Comparison of ENCODE assay signal across 8 cellular contexts in the genomic region with DNA sequence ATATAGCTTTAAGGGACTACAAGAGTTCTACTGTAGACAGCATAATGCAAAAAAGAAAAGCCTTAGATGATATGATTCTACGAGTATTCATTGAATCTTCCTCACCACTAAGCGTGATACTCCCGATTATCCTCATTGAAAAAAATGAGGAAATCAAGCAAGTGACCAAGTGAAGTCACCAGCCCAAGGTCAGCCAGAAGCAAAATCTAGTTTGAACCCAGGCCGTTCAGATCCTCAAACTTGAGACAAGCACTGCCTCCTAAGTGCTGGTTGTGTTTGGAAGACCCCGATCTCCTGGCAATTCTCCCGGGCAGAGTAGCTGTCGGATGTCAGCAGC. TPM values are rescaled to one million over a fixed set of nuclear protein-coding genes. Genes with fewer than 3 reads are reported as not detected.
DNase-seq lines count a peak whose midpoint lies in the region; ATAC-seq lines count a peak whose summit lies in the region.

No MANE protein-coding gene starts in this region.

- peak overlapping the region; percentile 92 for H3K4me3 Mint-ChIP-seq in T-helper 1 cell treated with Interleukin-12 subunit alpha and Interleukin-12 subunit beta and Interleukin-4 antibody, amounts not matched to agents 30 μg/mL and 1 μg/mL, for 36 hours
- H3K4me3 Mint-ChIP-seq in activated naive CD8-positive, alpha-beta T cell treated with anti-CD3 and anti-CD28 coated beads for 36 hours: peak overlapping the region; percentile 95

- no peak for ATAC-seq in HG02798 (IDR thresholded peaks at IDR 0.05; ENCODE audit: poor library complexity, unreplicated experiment)

- H3K27ac Mint-ChIP-seq in T-helper 1 cell treated with Interleukin-12 subunit alpha and Interleukin-12 subunit beta and Interleukin-4 antibody, amounts not matched to agents 30 μg/mL and 1 μg/mL, for 36 hours: peak overlapping the region; percentile 93
- peak overlapping the region; percentile 86 for H3K27ac Mint-ChIP-seq in activated naive CD8-positive, alpha-beta T cell treated with anti-CD3 and anti-CD28 coated beads for 36 hours

- peaks cover 15% of the 10 kb centered on the region for H3K36me3 Mint-ChIP-seq in T-helper 1 cell treated with Interleukin-12 subunit alpha and Interleukin-12 subunit beta and Interleukin-4 antibody, amounts not matched to agents 30 μg/mL and 1 μg/mL, for 36 hours (ENCODE audit: low read depth)
- H3K36me3 Mint-ChIP-seq in activated naive CD8-positive, alpha-beta T cell treated with anti-CD3 and anti-CD28 coated beads for 36 hours: peaks cover 17% of the 10 kb centered on the region

- DNase-seq in T-helper 1 cell (no peak), superior temporal gyrus (ENCODE audit: extremely low spot score) (peak; percentile 39), NCI-H226 (no peak)
- no peak for DNase-seq in activated naive CD8-positive, alpha-beta T cell treated with anti-CD3 and anti-CD28 coated beads for 36 hours
- no peak for DNase-seq in stimulated activated CD4-positive, alpha-beta T cell treated with anti-CD3 and anti-CD28 coated beads, Interleukin-2, amount 100 ng/mL, for 48 hours

- H3K27ac ChIP-seq in layer of hippocampus (ENCODE audit: low read depth, low read length): peak overlapping the region; percentile 72

- H3K9me3 Mint-ChIP-seq in T-helper 1 cell treated with Interleukin-12 subunit alpha and Interleukin-12 subunit beta and Interleukin-4 antibody, amounts not matched to agents 30 μg/mL and 1 μg/mL, for 36 hours: no peaks in the 10 kb centered on the region
- H3K9me3 Mint-ChIP-seq in activated naive CD8-positive, alpha-beta T cell treated with anti-CD3 and anti-CD28 coated beads for 36 hours: no peaks in the 10 kb centered on the region

- H3K27me3 ChIP-seq in layer of hippocampus (ENCODE audit: control insufficient read depth, insufficient read depth, low read length): no peaks in the 10 kb centered on the region

- H3K27me3 Mint-ChIP-seq in T-helper 1 cell treated with Interleukin-12 subunit alpha and Interleukin-12 subunit beta and Interleukin-4 antibody, amounts not matched to agents 30 μg/mL and 1 μg/mL, for 36 hours (ENCODE audit: low read depth): no peaks in the 10 kb centered on the region
- H3K27me3 Mint-ChIP-seq in activated naive CD8-positive, alpha-beta T cell treated with anti-CD3 and anti-CD28 coated beads for 36 hours: no peaks in the 10 kb centered on the region

- H3K4me1 Mint-ChIP-seq in T-helper 1 cell treated with Interleukin-12 subunit alpha and Interleukin-12 subunit beta and Interleukin-4 antibody, amounts not matched to agents 30 μg/mL and 1 μg/mL, for 36 hours (ENCODE audit: low read depth): peaks cover 55% of the 10 kb centered on the region
- H3K4me1 Mint-ChIP-seq in activated naive CD8-positive, alpha-beta T cell treated with anti-CD3 and anti-CD28 coated beads for 36 hours: peaks cover 54% of the 10 kb centered on the region

RNA-seq across cellular contexts. Expression of a gene that starts 0.8 kb away (rescaled TPM):
- 10 to 100 TPM; 50.6 to 51.0 TPM for total RNA-seq in activated naive CD8-positive, alpha-beta T cell treated with anti-CD3 and anti-CD28 coated beads for 36 hours

RNA-seq across cellular contexts. Expression of a gene that starts 3.9 kb away (rescaled TPM):
- total RNA-seq in activated naive CD8-positive, alpha-beta T cell treated with anti-CD3 and anti-CD28 coated beads for 36 hours: 10 to 100 TPM; 36.8 to 43.6 TPM

RNA-seq across cellular contexts. Expression of a gene that starts 53.0 kb away (rescaled TPM):
- total RNA-seq in activated naive CD8-positive, alpha-beta T cell treated with anti-CD3 and anti-CD28 coated beads for 36 hours: 1 to 10 TPM; 6.6 to 7.3 TPM
